ENCODE assay signal across 14 cellular contexts in genomic region chr18:56921888-56922480, GRCh38.
A peak's percentile ranks its signal among the peaks of the same experiment; 100 is the strongest.
DNase-seq lines count a peak whose midpoint lies in the region; ATAC-seq lines count a peak whose summit lies in the region.
"Had no signal": no experiment of that assay in that cellular context is flagged by ENCODE, and none has a peak within 500 bp of the region (broad histone marks: within the 10 kb centered on the region; RNA-seq: fewer than 3 reads in every experiment).

No MANE protein-coding gene starts in this region.

- CTCF ChIA-PET in activated CD8-positive, alpha-beta memory T cell treated with anti-CD3 and anti-CD28 coated beads, Interleukin-2, amount 10 ng/mL, durations not matched to agents 7 days and 5 days (lab: Charles Lee) = no interaction called here
- CTCF ChIA-PET in activated naive CD4-positive, alpha-beta T cell treated with anti-CD3 and anti-CD28 coated beads for 36 hours (lab: Charles Lee) = interaction anchor here (0.6 kb wide), 1 partner anchor 33 kb away, joined by 3 read pairs; no protein-coding TSS in a partner anchor

- H3K36me3 Mint-ChIP-seq in activated CD8-positive, alpha-beta memory T cell treated with anti-CD3 and anti-CD28 coated beads, Interleukin-2, amount 10 ng/mL, durations not matched to agents 7 days and 5 days = peaks cover 16% of the 10 kb centered on the region
- H3K36me3 Mint-ChIP-seq in natural killer cell treated with Interleukin-12 subunit alpha and Interleukin-12 subunit beta and Interleukin-15 and Interleukin-18, amount 100 ng/mL, for 72 hours = peaks cover 10% of the 10 kb centered on the region
- peaks cover 10% of the 10 kb centered on the region for H3K36me3 Mint-ChIP-seq in activated naive CD4-positive, alpha-beta T cell treated with anti-CD3 and anti-CD28 coated beads for 36 hours (ENCODE audit: low read depth)
- H3K36me3 Mint-ChIP-seq: WTC11 had no signal

- H3K27ac Mint-ChIP-seq in activated CD8-positive, alpha-beta memory T cell treated with anti-CD3 and anti-CD28 coated beads, Interleukin-2, amount 10 ng/mL, durations not matched to agents 7 days and 5 days = peak overlapping the region; percentile 3
- peak overlapping the region; percentile 55 to 80 for H3K27ac Mint-ChIP-seq in natural killer cell treated with Interleukin-12 subunit alpha and Interleukin-12 subunit beta and Interleukin-15 and Interleukin-18, amount 100 ng/mL, for 72 hours
- H3K27ac Mint-ChIP-seq in activated naive CD4-positive, alpha-beta T cell treated with anti-CD3 and anti-CD28 coated beads for 36 hours = no peak overlapping the region
- H3K27ac Mint-ChIP-seq: WTC11 had no signal

- no peak for DNase-seq in activated CD8-positive, alpha-beta memory T cell treated with anti-CD3 and anti-CD28 coated beads, Interleukin-2, amount 10 ng/mL, durations not matched to agents 7 days and 5 days
- DNase-seq in activated CD8-positive, alpha-beta memory T cell treated with anti-CD3 and anti-CD28 coated beads, Interleukin-2, amount 50 U/mL, for 4 hours = no peak
- no peak for DNase-seq in natural killer cell treated with Interleukin-12 subunit alpha and Interleukin-12 subunit beta and Interleukin-15 and Interleukin-18, amount 100 ng/mL, for 72 hours (ENCODE audit: low spot score)
- no peak for DNase-seq in DMS153 treated with DMSO at 0.1 percent for 48 hours (lab: John Stamatoyannopoulos, UW; ENCODE audit: unreplicated experiment)
- no peak for DNase-seq in activated naive CD4-positive, alpha-beta T cell treated with anti-CD3 and anti-CD28 coated beads for 36 hours
- no peak for DNase-seq in G401 (ENCODE audit: low spot score)
- DNase-seq: Caco-2, immature natural killer cell, MG63, NCI-H446, SJCRH30 had no signal

- intact Hi-C loops in activated naive CD4-positive, alpha-beta T cell treated with anti-CD3 and anti-CD28 coated beads for 36 hours (cut with micrococcal nuclease) = no loop called here

- no peaks in the 10 kb centered on the region for H3K9me3 Mint-ChIP-seq in activated CD8-positive, alpha-beta memory T cell treated with anti-CD3 and anti-CD28 coated beads, Interleukin-2, amount 10 ng/mL, durations not matched to agents 7 days and 5 days (ENCODE audit: low read depth)
- no peaks in the 10 kb centered on the region for H3K9me3 Mint-ChIP-seq in natural killer cell treated with Interleukin-12 subunit alpha and Interleukin-12 subunit beta and Interleukin-15 and Interleukin-18, amount 100 ng/mL, for 72 hours
- H3K9me3 Mint-ChIP-seq in activated naive CD4-positive, alpha-beta T cell treated with anti-CD3 and anti-CD28 coated beads for 36 hours = no peaks in the 10 kb centered on the region
- H3K9me3 Mint-ChIP-seq: immature natural killer cell, WTC11 had no signal

- H3K4me1 Mint-ChIP-seq in activated CD8-positive, alpha-beta memory T cell treated with anti-CD3 and anti-CD28 coated beads, Interleukin-2, amount 10 ng/mL, durations not matched to agents 7 days and 5 days = peaks cover 14% of the 10 kb centered on the region
- H3K4me1 Mint-ChIP-seq in natural killer cell treated with Interleukin-12 subunit alpha and Interleukin-12 subunit beta and Interleukin-15 and Interleukin-18, amount 100 ng/mL, for 72 hours (ENCODE audit: low read depth in 2 of 2) = peaks cover 36 to 44% of the 10 kb centered on the region in 2 donors
- peaks cover 3% of the 10 kb centered on the region for H3K4me1 Mint-ChIP-seq in activated naive CD4-positive, alpha-beta T cell treated with anti-CD3 and anti-CD28 coated beads for 36 hours (ENCODE audit: low read depth)

- no peak for ATAC-seq in activated CD8-positive, alpha-beta memory T cell treated with anti-CD3 and anti-CD28 coated beads, Interleukin-2, amount 10 ng/mL, durations not matched to agents 7 days and 5 days
- ATAC-seq in GM21825 (IDR thresholded peaks at IDR 0.05; ENCODE audit: unreplicated experiment) (peak; percentile 80), HG03432 (IDR thresholded peaks at IDR 0.05; ENCODE audit: unreplicated experiment) (peak; percentile 84)
- peak; percentile 69 to 87 for ATAC-seq in natural killer cell treated with Interleukin-12 subunit alpha and Interleukin-12 subunit beta and Interleukin-15 and Interleukin-18, amount 100 ng/mL, for 72 hours
- ATAC-seq: WTC11 had no signal

- no peak overlapping the region for H3K4me3 Mint-ChIP-seq in activated CD8-positive, alpha-beta memory T cell treated with anti-CD3 and anti-CD28 coated beads, Interleukin-2, amount 10 ng/mL, durations not matched to agents 7 days and 5 days
- H3K4me3 Mint-ChIP-seq in natural killer cell treated with Interleukin-12 subunit alpha and Interleukin-12 subunit beta and Interleukin-15 and Interleukin-18, amount 100 ng/mL, for 72 hours = peak overlapping the region; percentile 53
- H3K4me3 Mint-ChIP-seq in activated naive CD4-positive, alpha-beta T cell treated with anti-CD3 and anti-CD28 coated beads for 36 hours = no peak overlapping the region
- H3K4me3 Mint-ChIP-seq: immature natural killer cell, WTC11 had no signal

- in situ Hi-C loops in G401 (cut with HindIII; ENCODE audit: low sequenced_read_pairs) = no loop called here

- H3K27me3 Mint-ChIP-seq in activated CD8-positive, alpha-beta memory T cell treated with anti-CD3 and anti-CD28 coated beads, Interleukin-2, amount 10 ng/mL, durations not matched to agents 7 days and 5 days = no peaks in the 10 kb centered on the region
- no peaks in the 10 kb centered on the region for H3K27me3 Mint-ChIP-seq in natural killer cell treated with Interleukin-12 subunit alpha and Interleukin-12 subunit beta and Interleukin-15 and Interleukin-18, amount 100 ng/mL, for 72 hours
- no peaks in the 10 kb centered on the region for H3K27me3 Mint-ChIP-seq in activated naive CD4-positive, alpha-beta T cell treated with anti-CD3 and anti-CD28 coated beads for 36 hours (ENCODE audit: low read depth)
